ENCODE assay signal across 8 cellular contexts in genomic region chr17:4304417-4305027, GRCh38. TPM values are rescaled to one million over a fixed set of nuclear protein-coding genes. Genes with fewer than 3 reads are reported as not detected.
A peak's percentile ranks its signal among the peaks of the same experiment; 100 is the strongest.
DNase-seq lines count a peak whose midpoint lies in the region; ATAC-seq and TF ChIP-seq lines count a peak whose summit lies in the region.

No MANE protein-coding gene starts in this region.

- H3K9me3 Mint-ChIP-seq in activated B cell treated with CpG ODN at 0.5 μM for 24 hours (no peaks in the 10 kb centered on the region), memory B cell (no peaks in the 10 kb centered on the region)
- no peaks in the 10 kb centered on the region for H3K9me3 Mint-ChIP-seq in stimulated activated memory B cell treated with anti-CD40 and anti-IgM and Interleukin-4, amounts not matched to agents 10 μg/mL and 1 μg/mL and 100 μg/mL, for 72 hours

- intact Hi-C loops in activated B cell treated with CpG ODN at 0.5 μM for 24 hours (cut with micrococcal nuclease), result loop anchor here (1.0 to 5.0 kb wide), 4 partner anchors 38 to 109 kb away; partner anchors contain the start of gene UBE2G1

- peak; percentile 48 for DNase-seq in NCI-H1436 (lab: John Stamatoyannopoulos, UW)
- no peak for DNase-seq in NCI-H1436 treated with DMSO at 0.1 percent for 48 hours (lab: John Stamatoyannopoulos, UW)
- DNase-seq in NCI-H146 (lab: John Stamatoyannopoulos, UW), result peak; percentile 8
- no peak for DNase-seq in activated B cell treated with CpG ODN at 0.5 μM for 24 hours
- peak; percentile 14 to 57 for DNase-seq in dermis microvascular lymphatic vessel endothelial cell (ENCODE audit: low read depth in 2 of 2)
- peak; percentile 49 to 50 for DNase-seq in memory B cell (ENCODE audit: low spot score in 2 of 2)
- DNase-seq in ureter (ENCODE audit: low spot score), result no peak

- H3K36me3 Mint-ChIP-seq in activated B cell treated with CpG ODN at 0.5 μM for 24 hours (ENCODE audit: low read depth), result peaks cover 60% of the 10 kb centered on the region
- peaks cover 15% of the 10 kb centered on the region for H3K36me3 Mint-ChIP-seq in memory B cell
- peaks cover 12% of the 10 kb centered on the region for H3K36me3 Mint-ChIP-seq in stimulated activated memory B cell treated with anti-CD40 and anti-IgM and Interleukin-4, amounts not matched to agents 10 μg/mL and 1 μg/mL and 100 μg/mL, for 72 hours

- H3K27me3 Mint-ChIP-seq in activated B cell treated with CpG ODN at 0.5 μM for 24 hours, result no peaks in the 10 kb centered on the region
- no peaks in the 10 kb centered on the region for H3K27me3 Mint-ChIP-seq in memory B cell
- no peaks in the 10 kb centered on the region for H3K27me3 Mint-ChIP-seq in stimulated activated memory B cell treated with anti-CD40 and anti-IgM and Interleukin-4, amounts not matched to agents 10 μg/mL and 1 μg/mL and 100 μg/mL, for 72 hours

- peaks cover 20% of the 10 kb centered on the region for H3K4me1 Mint-ChIP-seq in activated B cell treated with CpG ODN at 0.5 μM for 24 hours
- H3K4me1 Mint-ChIP-seq in memory B cell, result peaks cover 15% of the 10 kb centered on the region
- H3K4me1 Mint-ChIP-seq in stimulated activated memory B cell treated with anti-CD40 and anti-IgM and Interleukin-4, amounts not matched to agents 10 μg/mL and 1 μg/mL and 100 μg/mL, for 72 hours, result peaks cover 23% of the 10 kb centered on the region

- no peak overlapping the region for H3K27ac Mint-ChIP-seq in activated B cell treated with CpG ODN at 0.5 μM for 24 hours
- no peak overlapping the region for H3K27ac Mint-ChIP-seq in memory B cell
- no peak overlapping the region for H3K27ac Mint-ChIP-seq in stimulated activated memory B cell treated with anti-CD40 and anti-IgM and Interleukin-4, amounts not matched to agents 10 μg/mL and 1 μg/mL and 100 μg/mL, for 72 hours

- CTCF ChIA-PET in activated B cell treated with CpG ODN at 0.5 μM for 24 hours (lab: Charles Lee), result interaction anchor here (0.9 to 3.1 kb wide), 10 partner anchors 9 to 108 kb away, joined by 3 to 19 read pairs (median 3); no protein-coding TSS in a partner anchor

- no peak overlapping the region for H3K4me3 Mint-ChIP-seq in activated B cell treated with CpG ODN at 0.5 μM for 24 hours
- no peak overlapping the region for H3K4me3 Mint-ChIP-seq in memory B cell
- no peak overlapping the region for H3K4me3 Mint-ChIP-seq in stimulated activated memory B cell treated with anti-CD40 and anti-IgM and Interleukin-4, amounts not matched to agents 10 μg/mL and 1 μg/mL and 100 μg/mL, for 72 hours

- POLR2A ChIA-PET in activated B cell treated with CpG ODN at 0.5 μM for 24 hours (lab: Charles Lee), result interaction anchor here (0.5 to 0.7 kb wide), 2 partner anchors 208 to 1592 kb away, joined by 5 to 6 read pairs; no protein-coding TSS in a partner anchor

- ATAC-seq in activated B cell treated with CpG ODN at 0.5 μM for 24 hours (ENCODE audit: low read depth) (peak; percentile 81), memory B cell (ENCODE audit: low read depth) (peak; percentile 90)
- peak; percentile 67 for ATAC-seq in stimulated activated memory B cell treated with anti-CD40 and anti-IgM and Interleukin-4, amounts not matched to agents 10 μg/mL and 1 μg/mL and 100 μg/mL, for 72 hours

- TF ChIP-seq CTCF in activated B cell treated with CpG ODN at 0.5 μM for 24 hours (IDR thresholded peaks at IDR 0.05), result peak; percentile 53

RNA-seq across cellular contexts. Expression of gene ANKFY1, which starts 40.7 kb away (rescaled TPM):
- total RNA-seq in activated B cell treated with CpG ODN at 0.5 μM for 24 hours (41.6 and 50.2 TPM in 2 replicates), dermis microvascular lymphatic vessel endothelial cell (21.7 and 36.9 TPM in 2 replicates), ureter (86.8 TPM)

Comparison
In these comparisons a context has a peak if more than half of its experiments do, and no peak if none do; other contexts are left out.
1. DNase-seq: peak in NCI-H1436 (single experiment), NCI-H146 (single experiment), dermis microvascular lymphatic vessel endothelial cell (2 of 2) and memory B cell (2 of 2); none in NCI-H1436 treated with DMSO at 0.1 percent for 48 hours (single experiment), activated B cell treated with CpG ODN at 0.5 μM for 24 hours (single experiment) and ureter (single experiment).
2. Peak in every context shown above with its lines, with median percentiles within 50 percentile points of each other: ATAC-seq.